ENCODE assay signal across 21 cellular contexts in the genomic region with DNA sequence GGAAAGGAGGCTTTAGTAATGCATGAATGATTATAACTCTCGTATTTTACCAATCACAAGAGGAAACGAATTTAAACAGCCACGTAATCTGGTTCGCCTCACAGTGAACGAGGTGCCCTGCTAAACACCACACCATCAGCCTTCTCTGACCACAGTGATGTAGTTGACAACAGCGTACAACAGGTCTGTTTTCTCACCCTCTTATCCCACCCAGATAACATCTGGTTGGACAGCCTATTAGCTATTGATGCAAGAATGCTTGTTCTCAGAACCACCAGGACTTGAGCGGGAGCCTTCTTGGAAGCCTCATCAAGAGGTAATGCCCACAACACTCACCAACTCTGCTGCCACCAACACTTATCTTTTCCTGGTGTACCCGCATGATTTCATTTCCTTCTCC. TPM values are rescaled to one million over a fixed set of nuclear protein-coding genes. Genes with fewer than 3 reads are reported as not detected.
DNase-seq lines count a peak whose midpoint lies in the region; ATAC-seq, FAIRE-seq and TF ChIP-seq lines count a peak whose summit lies in the region.
"Had no signal": no experiment of that assay in that cellular context is flagged by ENCODE, and none has a peak within 500 bp of the region (broad histone marks: within the 10 kb centered on the region; RNA-seq: fewer than 3 reads in every experiment).

No MANE protein-coding gene starts in this region.

- H3K4me2 ChIP-seq in K562 (ENCODE audit: insufficient read depth, low read length) = no peak overlapping the region

- DNase-seq in Right ventricle myocardium inferior (ENCODE audit: missing footprints) (no peak), right atrium auricular region (ENCODE audit: low spot score) (no peak), K562 (ENCODE audit: extremely low read depth in 1 of 4, low spot score in 3 of 4) (no peak), islet precursor cell (peak; percentile 67), suprapubic skin (ENCODE audit: low spot score in 2 of 2) (no peak), NCI-H526 (lab: John Stamatoyannopoulos, UW) (no peak)
- DNase-seq: 8988T; C1 segment of cervical spinal cord; CD8-positive, alpha-beta T cell; DND-41; NCI-H1105; NCI-H146; NCI-H2029; NCI-H2227 treated with DMSO at 0.1 percent for 48 hours; NCI-H510A treated with DMSO at 0.1 percent for 48 hours; NCI-H774; SHP77 had no signal

- CTCF ChIA-PET in K562 (lab: Yijun Ruan, JAX; ENCODE audit: low intra/inter-chr PET ratio) = no interaction called here

- peak; percentile 61 for FAIRE-seq in K562 (lab: Jason Lieb, UNC)
- FAIRE-seq: GM12891, GM19239 had no signal

- H4K20me1 ChIP-seq in K562 (replicated peaks; ENCODE audit: control insufficient read depth, insufficient read depth, low read length) = no peaks in the 10 kb centered on the region

- H2AFZ ChIP-seq in K562 (ENCODE audit: low read depth, low read length) = no peak overlapping the region

- no peak overlapping the region for H3K9ac ChIP-seq in K562 (ENCODE audit: insufficient read depth in 1 of 2, low read depth in 2 of 2, low read length in 2 of 2)

- TF ChIP-seq CTCF in right atrium auricular region (IDR thresholded peaks at IDR 0.05) = no peak
- TF ChIP-seq CTCF in K562 (IDR thresholded peaks at IDR 0.05 in 2 of 3, conservative IDR thresholded peaks at IDR 0.05 in 1 of 3; ENCODE audit: insufficient read depth in 2 of 3, low read depth in 1 of 3, low read length in 3 of 3) = no peak
- TF ChIP-seq CTCF in suprapubic skin (IDR thresholded peaks at IDR 0.05) = no peak

- WGBS in K562 (ENCODE audit: insufficient coverage, low coverage, missing lambda C conversion rate) = under 1% methylated on average over 8 of the region's 8 CpGs
- WGBS in suprapubic skin = 92% methylated on average over 8 of the region's 8 CpGs

- no peaks in the 10 kb centered on the region for H3K9me3 ChIP-seq in right atrium auricular region
- H3K9me3 ChIP-seq in K562 (replicated peaks; ENCODE audit: control insufficient read depth, insufficient read depth, low read depth, low read length) = no peaks in the 10 kb centered on the region
- H3K9me3 ChIP-seq in suprapubic skin = no peaks in the 10 kb centered on the region

- BruUV-seq in K562 (replicated peaks; lab: Mats Ljungman, UMichigan) = no TSS peak

- H3K36me3 ChIP-seq in right atrium auricular region = peaks cover 7% of the 10 kb centered on the region
- H3K36me3 ChIP-seq in K562 (ENCODE audit: control insufficient read depth, insufficient read depth, low read length) = no peaks in the 10 kb centered on the region
- H3K36me3 ChIP-seq in suprapubic skin = no peaks in the 10 kb centered on the region

- TF ChIP-seq POLR2A in K562 (conservative IDR thresholded peaks at IDR 0.05) (no peak), suprapubic skin (IDR thresholded peaks at IDR 0.05) (no peak)

- TF ChIP-seq EP300 in K562 (IDR thresholded peaks at IDR 0.05; ENCODE audit: low read length) (no peak), suprapubic skin (IDR thresholded peaks at IDR 0.05) (no peak)

- ATAC-seq in Right ventricle myocardium inferior (peak; percentile 38), K562 (no peak), HG02623 (IDR thresholded peaks at IDR 0.05; ENCODE audit: unreplicated experiment) (no peak), GM18520 (IDR thresholded peaks at IDR 0.05; ENCODE audit: unreplicated experiment) (no peak)
- ATAC-seq: CD8-positive, alpha-beta T cell had no signal

- no peaks in the 10 kb centered on the region for H3K79me2 ChIP-seq in K562 (ENCODE audit: control insufficient read depth, insufficient read depth, low read length)

- H3K27ac ChIP-seq in right atrium auricular region (no peak overlapping the region), K562 (ENCODE audit: extremely low read depth, low read depth, low read length) (no peak overlapping the region), suprapubic skin (peak overlapping the region; percentile 41)

- intact Hi-C loops in Right ventricle myocardium inferior (cut with DNase I) = no loop called here
- intact Hi-C loops in K562 (cut with micrococcal nuclease) = no loop called here

- H3K4me1 ChIP-seq in right atrium auricular region = peaks cover 0 to 9% of the 10 kb centered on the region in 2 donors
- no peaks in the 10 kb centered on the region for H3K4me1 ChIP-seq in K562 (replicated peaks in 1 of 2; ENCODE audit: control insufficient read depth in 2 of 2, insufficient read depth in 2 of 2, low read length in 2 of 2)
- H3K4me1 ChIP-seq in suprapubic skin = peaks cover 14% of the 10 kb centered on the region

- H3K9me1 ChIP-seq in K562 (ENCODE audit: control insufficient read depth, insufficient read depth, low read length) = no peaks in the 10 kb centered on the region

- in situ Hi-C loops in K562 (cut with MboI) = no loop called here

- no peak for TF ChIP-seq RAD21 in K562 (CRISPR knock-in tag; conservative IDR thresholded peaks at IDR 0.05 in 1 of 2, IDR thresholded peaks at IDR 0.05 in 1 of 2)

- H3K27me3 ChIP-seq in right atrium auricular region (no peaks in the 10 kb centered on the region), K562 (ENCODE audit: control insufficient read depth in 2 of 2, insufficient read depth in 2 of 2, low read length in 2 of 2) (no peaks in the 10 kb centered on the region; a peak in 2 of 5 replicates), suprapubic skin (no peaks in the 10 kb centered on the region)

- POLR2A ChIA-PET in K562 (lab: Yijun Ruan, JAX) = no interaction called here

- H3K4me3 ChIP-seq in right atrium auricular region (no peak overlapping the region), K562 (no peak overlapping the region), suprapubic skin (no peak overlapping the region)

TF ChIP-seq in K562, 482 proteins besides CTCF, POLR2A, EP300 and RAD21 (continues in another document):
- TF ChIP-seq KDM1A (IDR thresholded peaks at IDR 0.05) (no peak), HDAC3 (IDR thresholded peaks at IDR 0.05; ENCODE audit: borderline replicate concordance, partially characterized antibody) (no peak), TAF9B (IDR thresholded peaks at IDR 0.05; ENCODE audit: partially characterized antibody) (no peak), SREBF1 (IDR thresholded peaks at IDR 0.05; ENCODE audit: borderline replicate concordance, low read depth, low read length) (no peak), BMI1 (IDR thresholded peaks at IDR 0.05; ENCODE audit: low read length) (no peak), NR2F6 (CRISPR knock-in tag; IDR thresholded peaks at IDR 0.05) (no peak), ZNF449 (CRISPR knock-in tag; IDR thresholded peaks at IDR 0.05) (no peak), ZNF174 (CRISPR knock-in tag; IDR thresholded peaks at IDR 0.05) (no peak)
- TF ChIP-seq, protein P1, sequence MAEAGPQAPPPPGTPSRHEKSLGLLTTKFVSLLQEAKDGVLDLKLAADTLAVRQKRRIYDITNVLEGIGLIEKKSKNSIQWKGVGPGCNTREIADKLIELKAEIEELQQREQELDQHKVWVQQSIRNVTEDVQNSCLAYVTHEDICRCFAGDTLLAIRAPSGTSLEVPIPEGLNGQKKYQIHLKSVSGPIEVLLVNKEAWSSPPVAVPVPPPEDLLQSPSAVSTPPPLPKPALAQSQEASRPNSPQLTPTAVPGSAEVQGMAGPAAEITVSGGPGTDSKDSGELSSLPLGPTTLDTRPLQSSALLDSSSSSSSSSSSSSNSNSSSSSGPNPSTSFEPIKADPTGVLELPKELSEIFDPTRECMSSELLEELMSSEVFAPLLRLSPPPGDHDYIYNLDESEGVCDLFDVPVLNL (CRISPR knock-in tag; IDR thresholded peaks at IDR 0.05; ENCODE audit: low read depth) = no peak

RNA-seq across cellular contexts. Expression of gene SLC1A3, which starts 23.3 kb away (rescaled TPM):
- total RNA-seq in Right ventricle myocardium inferior (95.4 TPM), right atrium auricular region (10 to 100 TPM; 31.8 to 50.9 TPM), K562 (2014; rRNA removed) (not detected in 2 replicates), K562 (2014; rRNA removed; fragmentation: Illumina TruSeq; extraction: Trizol) (not detected in 2 replicates), K562 (2015; rRNA removed; fragmentation: Illumina TruSeq; extraction: Trizol) (not detected in 2 replicates), K562 (2021) (0.09 and 0.13 TPM in 2 replicates), suprapubic skin (10 to 100 TPM; 19.8 to 34.2 (median 25.3) TPM)
- not detected in 2 replicates for total RNA-seq in K562 (2011; cell fraction: chromatin; rRNA removed; ENCODE audit: low replicate concordance)
- not detected in 2 replicates for total RNA-seq in K562 (2011; cell fraction: nucleolus; rRNA removed)
- total RNA-seq in K562 (2011; cell fraction: nucleoplasm; rRNA removed) = not detected in 2 replicates
- polyA plus RNA-seq in K562 (2011; rRNA removed) (not detected in 2 replicates), K562 (2014; fragmentation: Illumina TruSeq; extraction: Trizol) (not detected in 2 replicates), K562 (2014; fragmentation: Nextera tagmentation; extraction: Ambion mirVana) (not detected), K562 (2014; rRNA removed) (not detected in 2 replicates)
- polyA plus RNA-seq in K562 (2011; cell fraction: cytosol; rRNA removed) = not detected in 2 replicates
- not detected in 2 replicates for polyA plus RNA-seq in K562 (2011; cell fraction: nucleus; rRNA removed)
- polyA plus RNA-seq in K562 (2012) = not detected in 2 replicates
- polyA minus RNA-seq in K562 (2011; rRNA and poly(A)+ RNA removed) = not detected in 2 replicates
- polyA minus RNA-seq in K562 (2011; cell fraction: cytosol; rRNA and poly(A)+ RNA removed) = 1.7 TPM in 1 of 2 replicates, not detected in the other
- 0.78 TPM in 1 of 2 replicates, not detected in the other for polyA minus RNA-seq in K562 (2011; cell fraction: nucleus; rRNA and poly(A)+ RNA removed)
- total RNA-seq: CD8-positive, alpha-beta T cell had no signal

Comparison
In these comparisons a context has a peak if more than half of its experiments do, and no peak if none do; other contexts are left out.
1. RNA of gene SLC1A3, which starts 23.3 kb away (total RNA-seq): 95.4 TPM in Right ventricle myocardium inferior (single experiment), 31.8 to 50.9 TPM in right atrium auricular region and 19.8 to 34.2 TPM in suprapubic skin; 0.09 to 0.13 TPM in K562; every median in the first group is over 10 times any median in the second.